ENCODE assay signal across 1 cellular context in the genomic region with DNA sequence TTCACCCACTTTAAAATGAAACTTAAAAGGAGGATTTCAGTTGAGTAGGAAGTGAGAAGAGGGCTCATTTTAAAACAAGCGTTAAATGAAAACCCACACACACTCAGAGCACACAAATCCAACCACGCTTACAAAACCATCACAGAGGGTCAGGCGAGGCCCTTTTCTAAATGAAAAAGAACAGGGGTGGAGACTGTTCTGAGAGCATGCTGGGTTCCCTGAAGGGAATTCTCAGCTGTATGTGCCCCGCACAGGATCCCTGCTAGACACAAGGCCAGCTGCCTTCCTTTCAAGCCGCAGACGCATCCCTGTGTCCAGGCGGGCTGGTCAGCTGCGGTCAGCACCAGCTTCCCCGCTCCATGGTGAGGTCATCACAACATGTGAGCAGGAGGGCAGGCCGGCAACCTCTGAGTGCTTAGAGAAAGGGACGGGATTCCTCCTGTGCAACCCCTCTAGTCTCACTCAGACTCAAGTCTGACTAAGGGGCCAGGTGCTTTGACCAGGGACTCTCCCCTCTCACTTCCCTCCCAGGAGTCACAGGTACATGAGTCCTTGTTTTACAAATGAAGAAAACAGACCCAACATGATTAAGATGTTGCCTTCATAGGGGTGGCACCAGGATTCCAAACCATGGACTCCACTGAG.
TF ChIP-seq lines count a peak whose summit lies in the region.

No MANE protein-coding gene starts in this region.

TF ChIP-seq in GM23338, 12 proteins besides CTCF, POLR2A, EP300 and RAD21 (continued from another document):
- TF ChIP-seq ZNF462 (CRISPR knock-in tag; IDR thresholded peaks at IDR 0.05), result no peak
- no peak for TF ChIP-seq CREB1 (CRISPR knock-in tag; IDR thresholded peaks at IDR 0.05; ENCODE audit: low read depth)
- TF ChIP-seq POLR2AphosphoS5 (IDR thresholded peaks at IDR 0.05; ENCODE audit: low read depth), result no peak
- TF ChIP-seq JUNB (IDR thresholded peaks at IDR 0.05; ENCODE audit: unreplicated experiment), result no peak
- no peak for TF ChIP-seq NANOG (IDR thresholded peaks at IDR 0.05; ENCODE audit: borderline replicate concordance)
- TF ChIP-seq EZH2phosphoT487 (IDR thresholded peaks at IDR 0.05; ENCODE audit: unreplicated experiment), result no peak
- TF ChIP-seq, protein P1, sequence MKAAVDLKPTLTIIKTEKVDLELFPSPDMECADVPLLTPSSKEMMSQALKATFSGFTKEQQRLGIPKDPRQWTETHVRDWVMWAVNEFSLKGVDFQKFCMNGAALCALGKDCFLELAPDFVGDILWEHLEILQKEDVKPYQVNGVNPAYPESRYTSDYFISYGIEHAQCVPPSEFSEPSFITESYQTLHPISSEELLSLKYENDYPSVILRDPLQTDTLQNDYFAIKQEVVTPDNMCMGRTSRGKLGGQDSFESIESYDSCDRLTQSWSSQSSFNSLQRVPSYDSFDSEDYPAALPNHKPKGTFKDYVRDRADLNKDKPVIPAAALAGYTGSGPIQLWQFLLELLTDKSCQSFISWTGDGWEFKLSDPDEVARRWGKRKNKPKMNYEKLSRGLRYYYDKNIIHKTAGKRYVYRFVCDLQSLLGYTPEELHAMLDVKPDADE (IDR thresholded peaks at IDR 0.05), result no peak
